In genomic region chr19:31350033-31350692, GRCh38 we compare ENCODE assay signal across 8 cellular contexts. TPM values are rescaled to one million over a fixed set of nuclear protein-coding genes. Genes with fewer than 3 reads are reported as not detected.
A peak's percentile ranks its signal among the peaks of the same experiment; 100 is the strongest.
DNase-seq lines count a peak whose midpoint lies in the region; ATAC-seq and TF ChIP-seq lines count a peak whose summit lies in the region.

No MANE protein-coding gene starts in this region.

- CTCF ChIA-PET in mammary epithelial cell (lab: Charles Lee; ENCODE audit: low non-redundant PET) = interaction anchor here (0.6 to 0.7 kb wide), 2 partner anchors 296 to 1249 kb away, joined by 4 to 5 read pairs; no protein-coding TSS in a partner anchor

- in situ Hi-C loops in mammary epithelial cell (cut with MboI; ENCODE audit: low sequenced_read_pairs in 2 of 2) = no loop called here

- peak overlapping the region; percentile 35 for H3K9ac ChIP-seq in mammary epithelial cell (ENCODE audit: insufficient read depth, low read length)

- peak; percentile 48 for DNase-seq in activated T-cell treated with anti-CD3 and anti-CD28 coated beads, Interleukin-2, amount 50 U/mL, for 24 hours
- no peak for DNase-seq in activated T-cell treated with anti-CD3 and anti-CD28 coated beads, Interleukin-2, amount 50 U/mL, for 1 hour
- no peak for DNase-seq in mammary epithelial cell
- DNase-seq in right lobe of liver = peak in 1 of 3 donors; percentile 37
- no peak for DNase-seq in type B pancreatic cell (ENCODE audit: extremely low spot score, unreplicated experiment)
- DNase-seq in islet precursor cell = no peak
- DNase-seq in dermis blood vessel endothelial cell = no peak
- DNase-seq in activated CD4-positive, alpha-beta T cell treated with anti-CD3 and anti-CD28 coated beads for 48 hours = no peak

- no peak overlapping the region for H3K27ac Mint-ChIP-seq in activated T-cell treated with anti-CD3 and anti-CD28 coated beads, Interleukin-2, amount 50 U/mL, for 24 hours
- no peak overlapping the region for H3K27ac Mint-ChIP-seq in type B pancreatic cell

- H3K79me2 ChIP-seq in mammary epithelial cell (ENCODE audit: insufficient read depth, low read length) = peaks cover 49% of the 10 kb centered on the region

- TF ChIP-seq CTCF in mammary epithelial cell (conservative IDR thresholded peaks at IDR 0.05 in 1 of 2, IDR thresholded peaks at IDR 0.05 in 1 of 2; ENCODE audit: extremely low read depth in 1 of 2, insufficient read depth in 1 of 2, low read depth in 1 of 2, low read length in 2 of 2) (no peak), right lobe of liver (IDR thresholded peaks at IDR 0.05) (no peak), type B pancreatic cell (conservative IDR thresholded peaks at IDR 0.05) (no peak)

- H2AFZ ChIP-seq in mammary epithelial cell (ENCODE audit: low read depth, low read length) = peak overlapping the region; percentile 82

- H3K9me3 ChIP-seq in mammary epithelial cell (replicated peaks; ENCODE audit: insufficient read depth, low read length) (no peaks in the 10 kb centered on the region), right lobe of liver (no peaks in the 10 kb centered on the region)

- no peak for TF ChIP-seq POLR2A in right lobe of liver (IDR thresholded peaks at IDR 0.05)

- H3K27me3 ChIP-seq in mammary epithelial cell (ENCODE audit: insufficient read depth, low read length) = no peaks in the 10 kb centered on the region
- H3K27me3 ChIP-seq in right lobe of liver = peaks cover 0 to 21% of the 10 kb centered on the region in 2 donors

- no peaks in the 10 kb centered on the region for H3K36me3 Mint-ChIP-seq in activated T-cell treated with anti-CD3 and anti-CD28 coated beads, Interleukin-2, amount 50 U/mL, for 24 hours (ENCODE audit: low read depth)
- peaks cover under 1% of the 10 kb centered on the region for H3K36me3 Mint-ChIP-seq in type B pancreatic cell

- H3K27ac ChIP-seq in mammary epithelial cell (ENCODE audit: insufficient read depth, low read depth, low read length) = peak overlapping the region; percentile 57
- peak overlapping the region; percentile 58 to 80 (median 68) for H3K27ac ChIP-seq in right lobe of liver

- peaks cover 72% of the 10 kb centered on the region for H3K27me3 Mint-ChIP-seq in activated T-cell treated with anti-CD3 and anti-CD28 coated beads, Interleukin-2, amount 50 U/mL, for 24 hours
- peaks cover 72% of the 10 kb centered on the region for H3K27me3 Mint-ChIP-seq in type B pancreatic cell

- H3K36me3 ChIP-seq in mammary epithelial cell (ENCODE audit: insufficient read depth, low read length) (no peaks in the 10 kb centered on the region), right lobe of liver (no peaks in the 10 kb centered on the region)

- 7% methylated on average over 3 of the region's 61 CpGs for WGBS in mammary epithelial cell (ENCODE audit: low coverage, missing lambda C conversion rate)
- no CpG with 5 or more reads among the region's 61 CpGs for WGBS in right lobe of liver (ENCODE audit: insufficient coverage, low coverage, low lambda C conversion rate, missing lambda C conversion rate)

- no TSS peak for BruUV-seq in mammary epithelial cell (replicated peaks; lab: Mats Ljungman, UMichigan)

- ATAC-seq in right lobe of liver = peak in 3 of 4 donors; percentile 14 to 32 (median 17)

- dilution Hi-C loops in mammary epithelial cell (cut with HindIII; ENCODE audit: low sequenced_read_pairs) = loop anchor here (10.0 kb wide), 1 partner anchor 75 kb away; no protein-coding TSS in a partner anchor

- H3K4me3 ChIP-seq in mammary epithelial cell (replicated peaks in 1 of 3; ENCODE audit: insufficient read depth in 1 of 3, low read depth in 2 of 3, low read length in 3 of 3) = peak overlapping the region; percentile 73 to 79 (median 75)
- H3K4me3 ChIP-seq in right lobe of liver = peak overlapping the region; percentile 61 to 74 (median 63)

- intact Hi-C loops in mammary epithelial cell (cut with micrococcal nuclease) (loop anchor here (5.0 to 10.0 kb wide), 4 partner anchors 95 to 665 kb away; no protein-coding TSS in a partner anchor), right lobe of liver (cut with DNase I) (no loop called here)

- H3K4me1 Mint-ChIP-seq in activated T-cell treated with anti-CD3 and anti-CD28 coated beads, Interleukin-2, amount 50 U/mL, for 24 hours (ENCODE audit: low read depth) = peaks cover 42% of the 10 kb centered on the region
- peaks cover 39% of the 10 kb centered on the region for H3K4me1 Mint-ChIP-seq in type B pancreatic cell (ENCODE audit: unreplicated experiment)

- no peaks in the 10 kb centered on the region for H3K9me3 Mint-ChIP-seq in activated T-cell treated with anti-CD3 and anti-CD28 coated beads, Interleukin-2, amount 50 U/mL, for 24 hours
- no peaks in the 10 kb centered on the region for H3K9me3 Mint-ChIP-seq in type B pancreatic cell

- peak overlapping the region; percentile 90 for H3K4me2 ChIP-seq in mammary epithelial cell (ENCODE audit: insufficient read depth, low read depth, low read length)

- H3K4me3 Mint-ChIP-seq in activated T-cell treated with anti-CD3 and anti-CD28 coated beads, Interleukin-2, amount 50 U/mL, for 24 hours = peak overlapping the region; percentile 65
- H3K4me3 Mint-ChIP-seq in type B pancreatic cell = peak overlapping the region; percentile 80

- H4K20me1 ChIP-seq in mammary epithelial cell (ENCODE audit: insufficient read depth, low read length) = no peaks in the 10 kb centered on the region

- H3K4me1 ChIP-seq in mammary epithelial cell (ENCODE audit: insufficient read depth, low read length) = peaks cover 20% of the 10 kb centered on the region
- H3K4me1 ChIP-seq in right lobe of liver = peaks cover 0 to 16% (median 0%) of the 10 kb centered on the region in 4 donors

RNA-seq across cellular contexts. Expression of gene TSHZ3, which starts 0.9 kb away (rescaled TPM):
- total RNA-seq in mammary epithelial cell (10 to 100 TPM; 10.3 to 11.3 TPM), right lobe of liver (1 to 10 TPM; 1.2 to 1.6 (median 1.3) TPM), type B pancreatic cell (ENCODE audit: low replicate concordance) (3.1 and 21.2 TPM in 2 replicates), dermis blood vessel endothelial cell (0.88 and 3.2 TPM in 2 replicates)
- polyA plus RNA-seq in mammary epithelial cell = 4.1 TPM
- polyA minus RNA-seq in mammary epithelial cell = 9.8 TPM
